Comparison of ENCODE assay signal across 8 cellular contexts in the genomic region with DNA sequence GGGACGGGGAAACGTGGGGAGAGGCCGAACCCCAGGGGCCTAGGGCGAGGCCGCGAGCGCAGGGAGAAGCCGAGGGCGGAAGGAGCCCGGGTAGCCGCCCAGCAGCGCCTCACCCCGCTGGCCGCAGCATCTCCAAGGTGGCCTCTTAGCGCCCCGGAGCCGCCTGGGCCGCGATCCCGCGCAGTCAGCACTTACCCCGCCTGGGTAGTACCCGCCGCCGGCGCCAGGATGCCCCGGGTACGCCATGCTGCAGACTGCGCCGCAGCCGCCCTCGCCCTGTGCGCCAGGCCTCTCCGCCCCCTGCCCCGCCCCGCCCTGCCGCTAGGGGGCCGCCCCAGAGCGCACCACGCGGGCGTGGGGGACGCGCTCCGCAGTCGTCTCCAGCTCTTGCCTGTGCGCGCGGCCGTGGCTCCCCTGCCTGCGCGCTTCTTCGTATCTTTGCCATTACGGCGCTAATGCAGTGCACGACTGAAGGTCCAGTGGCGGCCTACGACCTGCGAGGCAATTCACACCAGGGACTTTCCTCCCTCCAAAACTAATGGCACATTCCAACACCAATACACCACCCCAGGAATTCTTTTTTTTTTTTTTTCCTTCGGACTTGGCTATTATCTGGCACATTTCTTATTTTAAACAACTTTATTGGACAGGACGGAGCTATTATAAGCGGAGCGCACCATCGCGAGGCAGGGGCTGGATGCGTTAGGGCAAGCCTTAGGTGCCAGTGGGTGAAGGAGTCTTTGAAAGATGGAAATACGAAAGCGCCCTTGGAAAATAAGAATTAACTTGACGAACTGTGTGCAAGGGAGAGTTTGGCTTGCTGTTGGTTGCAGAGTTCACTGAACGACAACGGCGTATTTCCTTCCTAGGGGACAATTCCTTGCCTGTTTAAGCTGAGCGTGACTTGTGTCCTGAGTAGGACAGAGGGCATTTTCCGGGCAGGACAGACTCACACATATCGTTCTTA. TPM values are rescaled to one million over a fixed set of nuclear protein-coding genes. Genes with fewer than 3 reads are reported as not detected.
DNase-seq lines count a peak whose midpoint lies in the region; ATAC-seq, FAIRE-seq and TF ChIP-seq lines count a peak whose summit lies in the region.

A gene with protein sequence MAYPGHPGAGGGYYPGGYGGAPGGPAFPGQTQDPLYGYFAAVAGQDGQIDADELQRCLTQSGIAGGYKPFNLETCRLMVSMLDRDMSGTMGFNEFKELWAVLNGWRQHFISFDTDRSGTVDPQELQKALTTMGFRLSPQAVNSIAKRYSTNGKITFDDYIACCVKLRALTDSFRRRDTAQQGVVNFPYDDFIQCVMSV (minus strand): TSS at position 258 of the 967 bp plus-strand sequence. CDS start 12 bp downstream, at position 246.

- peak within 1 kb of the TSS; percentile 87 for H3K9ac ChIP-seq in keratinocyte (ENCODE audit: control insufficient read depth, extremely low read depth, insufficient read depth, low read length)

- TF ChIP-seq CTCF in AG09319 (IDR thresholded peaks at IDR 0.05; ENCODE audit: low read depth, low read length) = peak; percentile 25
- peak in 2 of 3 experiments; percentile 58 to 68 for TF ChIP-seq CTCF in keratinocyte (optimal IDR thresholded peaks at IDR 0.05 in 1 of 3, IDR thresholded peaks at IDR 0.05 in 1 of 3, conservative IDR thresholded peaks at IDR 0.05 in 1 of 3; ENCODE audit: extremely low read depth in 1 of 3, insufficient read depth in 2 of 3, low read length in 3 of 3)

- peaks cover 24% of the 10 kb centered on the region for H3K4me1 ChIP-seq in keratinocyte (ENCODE audit: control insufficient read depth, extremely low read depth, insufficient read depth, low read length)

- H4K20me1 ChIP-seq in keratinocyte (ENCODE audit: control insufficient read depth, extremely low read depth, insufficient read depth, low read length) = peaks cover 3% of the 10 kb centered on the region

- DNase-seq in AG09319 (ENCODE audit: extremely low read depth, low read depth) = peak; percentile 54
- DNase-seq in NCI-H2227 treated with DMSO at 0.1 percent for 48 hours (lab: John Stamatoyannopoulos, UW) = peak; percentile 74
- peak; percentile 79 to 92 (median 85) for DNase-seq in activated CD4-positive, CD25-positive, alpha-beta regulatory T cell (lab: John Stamatoyannopoulos, UW)
- DNase-seq in caudate nucleus (lab: John Stamatoyannopoulos, UW) = peak in 60 of 61 donors; percentile 39 to 93 (median 82)
- DNase-seq in keratinocyte (ENCODE audit: low read depth, low spot score) = peak; percentile 17
- peak; percentile 86 to 88 for DNase-seq in stimulated activated CD4-positive, alpha-beta T cell treated with anti-CD3 and anti-CD28 coated beads, Interleukin-15, amount 100 ng/mL, for 1 hour (ENCODE audit: low read depth in 1 of 2, low spot score in 1 of 2)

- H3K27ac ChIP-seq in caudate nucleus (ENCODE audit: low read depth, low read length) (peak within 1 kb of the TSS; percentile 99), keratinocyte (ENCODE audit: control insufficient read depth, insufficient read depth, low read length) (peak within 1 kb of the TSS; percentile 92)

- H3K27me3 ChIP-seq in keratinocyte (ENCODE audit: control insufficient read depth, extremely low read depth, insufficient read depth, low read length) = no peaks in the 10 kb centered on the region

- peak; percentile 49 for ATAC-seq in GM18873 (IDR thresholded peaks at IDR 0.05; ENCODE audit: low FRiP score, unreplicated experiment)
- peak; percentile 72 for ATAC-seq in HG03135 (IDR thresholded peaks at IDR 0.05; ENCODE audit: unreplicated experiment)

- H3K9me3 ChIP-seq in keratinocyte (ENCODE audit: control insufficient read depth, low read depth, low read length) = no peaks in the 10 kb centered on the region

- dilution Hi-C loops in keratinocyte (cut with MboI; ENCODE audit: extremely low pct_ligation_motif_present, low sequenced_read_pairs) = no loop called here

- peaks cover 3% of the 10 kb centered on the region for H3K9me1 ChIP-seq in keratinocyte (ENCODE audit: control insufficient read depth, extremely low read depth, insufficient read depth, low read length)

- H2AFZ ChIP-seq in keratinocyte (ENCODE audit: control insufficient read depth, low read length) = peak within 1 kb of the TSS; percentile 90

- peaks cover 9 to 12% of the 10 kb centered on the region in 2 experiments for H3K36me3 ChIP-seq in keratinocyte (ENCODE audit: control insufficient read depth in 2 of 2, extremely low read depth in 1 of 2, insufficient read depth in 2 of 2, low read length in 2 of 2)

- peaks cover 35% of the 10 kb centered on the region for H3K79me2 ChIP-seq in keratinocyte (ENCODE audit: control insufficient read depth, insufficient read depth, low read length)

- peak; percentile 44 for FAIRE-seq in keratinocyte (lab: Jason Lieb, UNC)

- H3K4me2 ChIP-seq in keratinocyte (ENCODE audit: control insufficient read depth, extremely low read depth, insufficient read depth, low read depth, low read length) = peak within 1 kb of the TSS; percentile 93

- peak within 1 kb of the TSS; percentile 85 to 96 (median 96) for H3K4me3 ChIP-seq in keratinocyte (ENCODE audit: control insufficient read depth in 2 of 3, extremely low read depth in 1 of 3, insufficient read depth in 2 of 3, low read depth in 1 of 3, low read length in 3 of 3)

RNA-seq across cellular contexts. Expression of the gene that starts here (rescaled TPM):
- 123 to 206 TPM (median 186 TPM) in 3 replicates for polyA plus RNA-seq in keratinocyte
- polyA plus RNA-seq in keratinocyte (2011; ENCODE audit: low read depth) = 242 TPM
- polyA plus RNA-seq in keratinocyte (2011; cell fraction: cytosol; rRNA removed) = 133 and 271 TPM in 2 replicates
- 91.8 and 127 TPM in 2 replicates for polyA plus RNA-seq in keratinocyte (2011; cell fraction: nucleus; rRNA removed)
- polyA plus RNA-seq in keratinocyte (2012; ENCODE audit: low replicate concordance) = 129 and 166 TPM in 2 replicates
- 40.9 to 119 TPM (median 43.5 TPM) in 3 replicates for polyA minus RNA-seq in keratinocyte
- 28.2 TPM for polyA minus RNA-seq in keratinocyte (2011; cell fraction: cytosol; rRNA and poly(A)+ RNA removed)
- polyA minus RNA-seq in keratinocyte (2011; cell fraction: nucleus; rRNA and poly(A)+ RNA removed) = 22.8 and 39.6 TPM in 2 replicates

Comparison
In these comparisons a context has a peak if more than half of its experiments do, and no peak if none do; other contexts are left out.
1. Peak in every context shown above with its lines: DNase-seq, ATAC-seq, H3K4me3 ChIP-seq and H3K27ac ChIP-seq.
2. DNase-seq: peak in every context shown above with its lines; median percentile 87 in stimulated activated CD4-positive, alpha-beta T cell treated with anti-CD3 and anti-CD28 coated beads, Interleukin-15, amount 100 ng/mL, for 1 hour; 85 in activated CD4-positive, CD25-positive, alpha-beta regulatory T cell; 82 in caudate nucleus; 74 in NCI-H2227 treated with DMSO at 0.1 percent for 48 hours; 54 in AG09319; 17 in keratinocyte.